ENCODE assay signal across 24 cellular contexts in genomic region chr11:63822438-63822837, GRCh38.
"Had no signal": no experiment of that assay in that cellular context is flagged by ENCODE, and none has a peak within 500 bp of the region (broad histone marks: within the 10 kb centered on the region; RNA-seq: fewer than 3 reads in every experiment).

No MANE protein-coding gene starts in this region.

- H3K4me3 ChIP-seq: adrenal gland, K562, Peyer's patch had no signal

- H3K27me3 ChIP-seq: adrenal gland, Peyer's patch had no signal

- H3K27ac ChIP-seq: adrenal gland, Peyer's patch had no signal

- H3K4me3 Mint-ChIP-seq: activated CD4-positive, alpha-beta memory T cell treated with anti-CD3 and anti-CD28 coated beads for 36 hours; activated CD4-positive, alpha-beta T cell treated with anti-CD3 and anti-CD28 coated beads, Interleukin-2, amount 10 ng/mL, durations not matched to agents 7 days and 5 days; activated naive CD8-positive, alpha-beta T cell treated with anti-CD3 and anti-CD28 coated beads, Interleukin-2, amount 10 ng/mL, durations not matched to agents 7 days and 5 days; T-helper 1 cell treated with Interleukin-12 subunit alpha and Interleukin-12 subunit beta and Interleukin-4 antibody, amounts not matched to agents 30 μg/mL and 1 μg/mL, for 36 hours had no signal

- ATAC-seq: K562 had no signal

- H3K27me3 Mint-ChIP-seq: activated CD4-positive, alpha-beta memory T cell treated with anti-CD3 and anti-CD28 coated beads for 36 hours; activated CD4-positive, alpha-beta T cell treated with anti-CD3 and anti-CD28 coated beads, Interleukin-2, amount 10 ng/mL, durations not matched to agents 7 days and 5 days; activated naive CD8-positive, alpha-beta T cell treated with anti-CD3 and anti-CD28 coated beads, Interleukin-2, amount 10 ng/mL, durations not matched to agents 7 days and 5 days had no signal

- H3K27ac Mint-ChIP-seq: activated CD4-positive, alpha-beta memory T cell treated with anti-CD3 and anti-CD28 coated beads for 36 hours; activated CD4-positive, alpha-beta T cell treated with anti-CD3 and anti-CD28 coated beads, Interleukin-2, amount 10 ng/mL, durations not matched to agents 7 days and 5 days; activated naive CD8-positive, alpha-beta T cell treated with anti-CD3 and anti-CD28 coated beads, Interleukin-2, amount 10 ng/mL, durations not matched to agents 7 days and 5 days; T-helper 1 cell treated with Interleukin-12 subunit alpha and Interleukin-12 subunit beta and Interleukin-4 antibody, amounts not matched to agents 30 μg/mL and 1 μg/mL, for 36 hours had no signal

- FAIRE-seq: K562, TTC549 had no signal

- H3K9me3 Mint-ChIP-seq: activated CD4-positive, alpha-beta memory T cell treated with anti-CD3 and anti-CD28 coated beads for 36 hours; activated CD4-positive, alpha-beta T cell treated with anti-CD3 and anti-CD28 coated beads, Interleukin-2, amount 10 ng/mL, durations not matched to agents 7 days and 5 days; activated naive CD8-positive, alpha-beta T cell treated with anti-CD3 and anti-CD28 coated beads, Interleukin-2, amount 10 ng/mL, durations not matched to agents 7 days and 5 days; T-helper 1 cell treated with Interleukin-12 subunit alpha and Interleukin-12 subunit beta and Interleukin-4 antibody, amounts not matched to agents 30 μg/mL and 1 μg/mL, for 36 hours had no signal

- DNase-seq: activated CD4-positive, alpha-beta memory T cell treated with anti-CD3 and anti-CD28 coated beads for 36 hours; activated CD4-positive, alpha-beta T cell treated with anti-CD3 and anti-CD28 coated beads, Interleukin-2, amount 10 ng/mL, durations not matched to agents 7 days and 5 days; activated CD4-positive, CD25-positive, alpha-beta regulatory T cell; activated naive CD4-positive, alpha-beta T cell treated with anti-CD3 and anti-CD28 coated beads, Interleukin-2, amount 50 U/mL, for 16 hours; activated naive CD8-positive, alpha-beta T cell treated with anti-CD3 and anti-CD28 coated beads, Interleukin-2, amount 10 ng/mL, durations not matched to agents 7 days and 5 days; activated T-cell treated with anti-CD3 and anti-CD28 coated beads for 4 hours; adrenal gland; anterior cingulate cortex; caudate nucleus; Karpas-422; MM.1S; NCI-H1105; NCI-H1436; NCI-H1694 treated with DMSO at 0.1 percent for 48 hours; NCI-H2029 treated with DMSO at 0.1 percent for 48 hours; NCI-H510A treated with DMSO at 0.1 percent for 48 hours; NCI-H69; NK-92 treated with Interleukin-12 subunit alpha and Interleukin-12 subunit beta, amount 100 ng/mL, for 24 hours; OCI-M1; Peyer's patch; SHP77 had no signal

- H3K9me3 ChIP-seq: adrenal gland, Peyer's patch had no signal

- H3K4me1 ChIP-seq: adrenal gland, Peyer's patch had no signal
